10 cellular contexts compared by ENCODE assay signal in genomic region chr3:98540346-98540745, GRCh38. TPM values are rescaled to one million over a fixed set of nuclear protein-coding genes. Genes with fewer than 3 reads are reported as not detected.
DNase-seq lines count a peak whose midpoint lies in the region; ATAC-seq and TF ChIP-seq lines count a peak whose summit lies in the region.
"Had no signal": no experiment of that assay in that cellular context is flagged by ENCODE, and none has a peak within 500 bp of the region (broad histone marks: within the 10 kb centered on the region; RNA-seq: fewer than 3 reads in every experiment).

No MANE protein-coding gene starts in this region.

- H4K20me1 ChIP-seq in GM23338 (replicated peaks; ENCODE audit: insufficient read depth), result no peaks in the 10 kb centered on the region

- intact Hi-C loops in esophagus muscularis mucosa (cut with DNase I), result no loop called here

- no peaks in the 10 kb centered on the region for H3K36me3 ChIP-seq in GM23338 (ENCODE audit: insufficient read depth)
- H3K36me3 ChIP-seq in esophagus muscularis mucosa, result no peaks in the 10 kb centered on the region
- H3K36me3 ChIP-seq: upper lobe of left lung had no signal

- TF ChIP-seq CTCF in GM23338 (conservative IDR thresholded peaks at IDR 0.05; ENCODE audit: low read depth in 2 of 2) (no peak), esophagus muscularis mucosa (IDR thresholded peaks at IDR 0.05) (no peak)

- no peak overlapping the region for H2AFZ ChIP-seq in GM23338

- no peak for DNase-seq in activated CD4-positive, CD25-positive, alpha-beta regulatory T cell treated with anti-CD3 and anti-CD28 coated beads, Interleukin-2, amount 50 U/mL, for 72 hours
- peak; percentile 7 for DNase-seq in naive B cell
- no peak for DNase-seq in left lobe of liver (ENCODE audit: low spot score)
- no peak for DNase-seq in GM23338 (ENCODE audit: low spot score)
- no peak for DNase-seq in esophagus muscularis mucosa (ENCODE audit: extremely low spot score)
- DNase-seq: upper lobe of left lung had no signal

- H3K9me3 Mint-ChIP-seq in naive B cell (peaks cover 0 to 2% (median 0%) of the 10 kb centered on the region in 7 donors), GM23338 (no peaks in the 10 kb centered on the region)

- no peaks in the 10 kb centered on the region for H3K27me3 ChIP-seq in GM23338 (ENCODE audit: insufficient read depth)
- no peaks in the 10 kb centered on the region for H3K27me3 ChIP-seq in esophagus muscularis mucosa
- H3K27me3 ChIP-seq: upper lobe of left lung had no signal

- H3K4me3 Mint-ChIP-seq in naive B cell, result no peak overlapping the region
- no peak overlapping the region for H3K4me3 Mint-ChIP-seq in GM23338

- H3K27ac ChIP-seq in GM23338 (ENCODE audit: low read depth), result no peak overlapping the region
- H3K27ac ChIP-seq in esophagus muscularis mucosa (replicated peaks in 1 of 4), result no peak overlapping the region
- H3K27ac ChIP-seq: upper lobe of left lung had no signal

- TF ChIP-seq EP300 in esophagus muscularis mucosa (IDR thresholded peaks at IDR 0.05), result no peak

- H3K27ac Mint-ChIP-seq in naive B cell (no peak overlapping the region), GM23338 (no peak overlapping the region)

- H3K4me1 ChIP-seq in GM23338 (ENCODE audit: insufficient read depth) (no peaks in the 10 kb centered on the region), esophagus muscularis mucosa (no peaks in the 10 kb centered on the region)
- H3K4me1 ChIP-seq: upper lobe of left lung had no signal

- H3K36me3 Mint-ChIP-seq in naive B cell (no peaks in the 10 kb centered on the region), GM23338 (ENCODE audit: low read depth) (no peaks in the 10 kb centered on the region)

- H3K4me1 Mint-ChIP-seq in naive B cell, result peaks cover 0 to 7% (median 0%) of the 10 kb centered on the region in 3 donors
- no peaks in the 10 kb centered on the region; the same call in 1 of the 3 replicates for H3K4me1 Mint-ChIP-seq in GM23338

- peaks cover 0 to 15% (median 6%) of the 10 kb centered on the region in 3 donors for H3K27me3 Mint-ChIP-seq in naive B cell
- H3K27me3 Mint-ChIP-seq in GM23338 (ENCODE audit: insufficient read depth, low read depth, poor library complexity), result no peaks in the 10 kb centered on the region

- no peaks in the 10 kb centered on the region for H3K9me2 ChIP-seq in GM23338 (ENCODE audit: insufficient read depth)

- ATAC-seq in activated CD4-positive, CD25-positive, alpha-beta regulatory T cell treated with anti-CD3 and anti-CD28 coated beads, Interleukin-2, amount 50 U/mL, for 24 hours, result peak; percentile 41 to 53
- ATAC-seq in HG02571 (IDR thresholded peaks at IDR 0.05; ENCODE audit: unreplicated experiment), result peak; percentile 46
- ATAC-seq in HG03571 (IDR thresholded peaks at IDR 0.05; ENCODE audit: unreplicated experiment), result peak; percentile 51
- ATAC-seq in naive B cell (ENCODE audit: low read depth in 2 of 2), result peak; percentile 69 to 71
- no peak for ATAC-seq in left lobe of liver
- no peak for ATAC-seq in GM23338

- H3K4me2 ChIP-seq in GM23338, result no peak overlapping the region

- 79% methylated on average over 3 of the region's 3 CpGs for WGBS in esophagus muscularis mucosa

- H3K4me3 ChIP-seq in GM23338 (no peak overlapping the region), esophagus muscularis mucosa (no peak overlapping the region)
- H3K4me3 ChIP-seq: upper lobe of left lung had no signal

- TF ChIP-seq POLR2A in esophagus muscularis mucosa (IDR thresholded peaks at IDR 0.05; ENCODE audit: low read depth), result no peak

- no peaks in the 10 kb centered on the region for H3K9me3 ChIP-seq in esophagus muscularis mucosa
- H3K9me3 ChIP-seq: upper lobe of left lung had no signal

- no peaks in the 10 kb centered on the region for H3F3A ChIP-seq in GM23338 (replicated peaks; ENCODE audit: low read depth)

- no peaks in the 10 kb centered on the region for H3K79me2 ChIP-seq in GM23338 (replicated peaks; ENCODE audit: insufficient read depth)

TF ChIP-seq in GM23338, 12 proteins besides CTCF, POLR2A, EP300 and RAD21 (continues in another document):
- TF ChIP-seq, protein P1, sequence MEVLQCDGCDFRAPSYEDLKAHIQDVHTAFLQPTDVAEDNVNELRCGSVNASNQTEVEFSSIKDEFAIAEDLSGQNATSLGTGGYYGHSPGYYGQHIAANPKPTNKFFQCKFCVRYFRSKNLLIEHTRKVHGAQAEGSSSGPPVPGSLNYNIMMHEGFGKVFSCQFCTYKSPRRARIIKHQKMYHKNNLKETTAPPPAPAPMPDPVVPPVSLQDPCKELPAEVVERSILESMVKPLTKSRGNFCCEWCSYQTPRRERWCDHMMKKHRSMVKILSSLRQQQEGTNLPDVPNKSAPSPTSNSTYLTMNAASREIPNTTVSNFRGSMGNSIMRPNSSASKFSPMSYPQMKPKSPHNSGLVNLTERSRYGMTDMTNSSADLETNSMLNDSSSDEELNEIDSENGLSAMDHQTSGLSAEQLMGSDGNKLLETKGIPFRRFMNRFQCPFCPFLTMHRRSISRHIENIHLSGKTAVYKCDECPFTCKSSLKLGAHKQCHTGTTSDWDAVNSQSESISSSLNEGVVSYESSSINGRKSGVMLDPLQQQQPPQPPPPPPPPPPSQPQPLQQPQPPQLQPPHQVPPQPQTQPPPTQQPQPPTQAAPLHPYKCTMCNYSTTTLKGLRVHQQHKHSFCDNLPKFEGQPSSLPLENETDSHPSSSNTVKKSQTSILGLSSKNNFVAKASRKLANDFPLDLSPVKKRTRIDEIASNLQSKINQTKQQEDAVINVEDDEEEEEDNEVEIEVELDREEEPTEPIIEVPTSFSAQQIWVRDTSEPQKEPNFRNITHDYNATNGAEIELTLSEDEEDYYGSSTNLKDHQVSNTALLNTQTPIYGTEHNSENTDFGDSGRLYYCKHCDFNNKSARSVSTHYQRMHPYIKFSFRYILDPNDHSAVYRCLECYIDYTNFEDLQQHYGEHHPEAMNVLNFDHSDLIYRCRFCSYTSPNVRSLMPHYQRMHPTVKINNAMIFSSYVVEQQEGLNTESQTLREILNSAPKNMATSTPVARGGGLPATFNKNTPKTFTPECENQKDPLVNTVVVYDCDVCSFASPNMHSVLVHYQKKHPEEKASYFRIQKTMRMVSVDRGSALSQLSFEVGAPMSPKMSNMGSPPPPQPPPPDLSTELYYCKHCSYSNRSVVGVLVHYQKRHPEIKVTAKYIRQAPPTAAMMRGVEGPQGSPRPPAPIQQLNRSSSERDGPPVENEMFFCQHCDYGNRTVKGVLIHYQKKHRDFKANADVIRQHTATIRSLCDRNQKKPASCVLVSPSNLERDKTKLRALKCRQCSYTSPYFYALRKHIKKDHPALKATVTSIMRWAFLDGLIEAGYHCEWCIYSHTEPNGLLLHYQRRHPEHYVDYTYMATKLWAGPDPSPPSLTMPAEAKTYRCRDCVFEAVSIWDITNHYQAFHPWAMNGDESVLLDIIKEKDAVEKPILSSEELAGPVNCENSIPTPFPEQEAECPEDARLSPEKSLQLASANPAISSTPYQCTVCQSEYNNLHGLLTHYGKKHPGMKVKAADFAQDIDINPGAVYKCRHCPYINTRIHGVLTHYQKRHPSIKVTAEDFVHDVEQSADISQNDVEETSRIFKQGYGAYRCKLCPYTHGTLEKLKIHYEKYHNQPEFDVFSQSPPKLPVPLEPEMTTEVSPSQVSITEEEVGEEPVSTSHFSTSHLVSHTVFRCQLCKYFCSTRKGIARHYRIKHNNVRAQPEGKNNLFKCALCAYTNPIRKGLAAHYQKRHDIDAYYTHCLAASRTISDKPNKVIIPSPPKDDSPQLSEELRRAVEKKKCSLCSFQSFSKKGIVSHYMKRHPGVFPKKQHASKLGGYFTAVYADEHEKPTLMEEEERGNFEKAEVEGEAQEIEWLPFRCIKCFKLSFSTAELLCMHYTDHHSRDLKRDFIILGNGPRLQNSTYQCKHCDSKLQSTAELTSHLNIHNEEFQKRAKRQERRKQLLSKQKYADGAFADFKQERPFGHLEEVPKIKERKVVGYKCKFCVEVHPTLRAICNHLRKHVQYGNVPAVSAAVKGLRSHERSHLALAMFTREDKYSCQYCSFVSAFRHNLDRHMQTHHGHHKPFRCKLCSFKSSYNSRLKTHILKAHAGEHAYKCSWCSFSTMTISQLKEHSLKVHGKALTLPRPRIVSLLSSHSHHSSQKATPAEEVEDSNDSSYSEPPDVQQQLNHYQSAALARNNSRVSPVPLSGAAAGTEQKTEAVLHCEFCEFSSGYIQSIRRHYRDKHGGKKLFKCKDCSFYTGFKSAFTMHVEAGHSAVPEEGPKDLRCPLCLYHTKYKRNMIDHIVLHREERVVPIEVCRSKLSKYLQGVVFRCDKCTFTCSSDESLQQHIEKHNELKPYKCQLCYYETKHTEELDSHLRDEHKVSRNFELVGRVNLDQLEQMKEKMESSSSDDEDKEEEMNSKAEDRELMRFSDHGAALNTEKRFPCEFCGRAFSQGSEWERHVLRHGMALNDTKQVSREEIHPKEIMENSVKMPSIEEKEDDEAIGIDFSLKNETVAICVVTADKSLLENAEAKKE (CRISPR knock-in tag; IDR thresholded peaks at IDR 0.05), result no peak
- TF ChIP-seq CREB1 (CRISPR knock-in tag; IDR thresholded peaks at IDR 0.05; ENCODE audit: low read depth) (no peak), STAT1 (IDR thresholded peaks at IDR 0.05; ENCODE audit: unreplicated experiment) (no peak), NANOG (IDR thresholded peaks at IDR 0.05; ENCODE audit: borderline replicate concordance) (no peak), POLR2AphosphoS5 (IDR thresholded peaks at IDR 0.05; ENCODE audit: low read depth) (no peak)

RNA-seq across cellular contexts. Expression of gene GPR15, which starts 8.6 kb away (rescaled TPM):
- polyA plus RNA-seq in naive B cell (ENCODE audit: low read depth in 6 of 6) (under 1 TPM in 2 of 6 donors, not detected in 4; 0.25 to 0.32 TPM), GM23338 (2016; fragmentation: Nextera tagmentation; extraction: Ambion mirVana) (0.35 TPM in 1 of 2 replicates, not detected in the other)
- total RNA-seq in left lobe of liver (not detected), esophagus muscularis mucosa (under 1 TPM in 1 of 4 donors, not detected in 3; 0.32 TPM)
- not detected in 2 replicates for total RNA-seq in GM23338 (2014; rRNA removed; shearing (Covaris generic))
- total RNA-seq: skeletal muscle tissue had no signal

RNA-seq across cellular contexts. Expression of gene CLDND1, which starts 17.6 kb away (rescaled TPM):
- polyA plus RNA-seq in naive B cell (ENCODE audit: low read depth in 6 of 6) (100 to 1,000 TPM in 1 of 6 donors, 10 to 100 TPM in 5; 53.1 to 153 (median 66.3) TPM), GM23338 (2016; fragmentation: Nextera tagmentation; extraction: Ambion mirVana) (57.5 and 59.8 TPM in 2 replicates)
- total RNA-seq in left lobe of liver (34.8 TPM), esophagus muscularis mucosa (100 to 1,000 TPM in 3 of 4 donors, 10 to 100 TPM in 1; 84.6 to 191 (median 139) TPM)
- total RNA-seq in GM23338 (2014; rRNA removed; shearing (Covaris generic)), result 92.7 and 99.9 TPM in 2 replicates

RNA-seq across cellular contexts. Expression of gene OR5K2, which starts 42.9 kb away (rescaled TPM):
- not detected for polyA plus RNA-seq in naive B cell (ENCODE audit: low read depth in 6 of 6)
- not detected for total RNA-seq in left lobe of liver
- total RNA-seq in GM23338 (2014; rRNA removed; shearing (Covaris generic)), result not detected in 2 replicates
- polyA plus RNA-seq in GM23338 (2016; fragmentation: Nextera tagmentation; extraction: Ambion mirVana), result not detected in 2 replicates
- total RNA-seq in esophagus muscularis mucosa, result not detected
- total RNA-seq: skeletal muscle tissue, upper lobe of left lung had no signal

RNA-seq across cellular contexts. Expression of gene CPOX, which starts 53.1 kb away (rescaled TPM):
- polyA plus RNA-seq in naive B cell (ENCODE audit: low read depth in 6 of 6), result 1 to 10 TPM; 1.9 to 3.5 (median 2.4) TPM
- 34.1 TPM for total RNA-seq in left lobe of liver
- 32.5 and 38.3 TPM in 2 replicates for total RNA-seq in GM23338 (2014; rRNA removed; shearing (Covaris generic))
- 12.4 and 13.3 TPM in 2 replicates for polyA plus RNA-seq in GM23338 (2016; fragmentation: Nextera tagmentation; extraction: Ambion mirVana)
- 10 to 100 TPM in 3 of 4 donors, 1 to 10 TPM in 1; 7.6 to 21.4 (median 14.7) TPM for total RNA-seq in esophagus muscularis mucosa

Comparison
In these comparisons a context has a peak if more than half of its experiments do, and no peak if none do; other contexts are left out.
1. ATAC-seq: peak in activated CD4-positive, CD25-positive, alpha-beta regulatory T cell treated with anti-CD3 and anti-CD28 coated beads, Interleukin-2, amount 50 U/mL, for 24 hours (2 of 2), HG02571 (single experiment), HG03571 (single experiment) and naive B cell (2 of 2); none in left lobe of liver (single experiment) and GM23338 (single experiment).